ENCODE assay signal across 12 cellular contexts in genomic region chr17:80586464-80587228, GRCh38. TPM values are rescaled to one million over a fixed set of nuclear protein-coding genes. Genes with fewer than 3 reads are reported as not detected.
DNase-seq lines count a peak whose midpoint lies in the region; ATAC-seq and TF ChIP-seq lines count a peak whose summit lies in the region.
"Had no signal": no experiment of that assay in that cellular context is flagged by ENCODE, and none has a peak within 500 bp of the region (broad histone marks: within the 10 kb centered on the region; RNA-seq: fewer than 3 reads in every experiment).

No MANE protein-coding gene starts in this region.

- no TSS peak for BruUV-seq in Calu3 (replicated peaks; lab: Mats Ljungman, UMichigan)

- peak overlapping the region; percentile 67 for H3K27ac Mint-ChIP-seq in activated CD8-positive, alpha-beta T cell treated with anti-CD3 and anti-CD28 coated beads for 36 hours
- no peak overlapping the region for H3K27ac Mint-ChIP-seq in Calu3 (ENCODE audit: unreplicated experiment)

- no peaks in the 10 kb centered on the region for H3K36me3 ChIP-seq in upper lobe of left lung
- H3K36me3 ChIP-seq: BE2C had no signal

- TF ChIP-seq CTCF in activated CD8-positive, alpha-beta T cell treated with anti-CD3 and anti-CD28 coated beads for 36 hours (IDR thresholded peaks at IDR 0.05) = no peak
- no peak for TF ChIP-seq CTCF in fibroblast of the aortic adventitia (IDR thresholded peaks at IDR 0.05; ENCODE audit: insufficient read depth, low read length)
- no peak for TF ChIP-seq CTCF in upper lobe of left lung (IDR thresholded peaks at IDR 0.05)
- no peak for TF ChIP-seq CTCF in Calu3 (IDR thresholded peaks at IDR 0.05; ENCODE audit: unreplicated experiment)

- no peak for DNase-seq in Right ventricle myocardium superior
- DNase-seq in Right ventricle myocardium inferior (ENCODE audit: missing footprints) = no peak
- DNase-seq in activated CD8-positive, alpha-beta T cell treated with anti-CD3 and anti-CD28 coated beads for 36 hours = no peak
- DNase-seq in fibroblast of the aortic adventitia (ENCODE audit: low read depth) = peak; percentile 9
- peak in 1 of 2 donors; percentile 75 for DNase-seq in upper lobe of left lung
- DNase-seq in Calu3 = no peak
- DNase-seq: activated effector memory CD4-positive, alpha-beta T cell treated with anti-CD3 and anti-CD28 coated beads, Interleukin-2, amount 50 U/mL, for 16 hours; BE2C; naive B cell; T-helper 9 cell had no signal

- H3K27ac ChIP-seq in upper lobe of left lung = peak overlapping the region; percentile 32 to 75 (median 72)

- no peaks in the 10 kb centered on the region for H3K27me3 ChIP-seq in upper lobe of left lung
- H3K27me3 ChIP-seq: BE2C had no signal

- intact Hi-C loops in Right ventricle myocardium superior (cut with DNase I) = no loop called here
- intact Hi-C loops in Right ventricle myocardium inferior (cut with DNase I) = no loop called here
- intact Hi-C loops in activated CD8-positive, alpha-beta T cell treated with anti-CD3 and anti-CD28 coated beads for 36 hours (cut with micrococcal nuclease) = no loop called here
- intact Hi-C loops in Calu3 (cut with micrococcal nuclease; ENCODE audit: unreplicated experiment) = no loop called here

- peaks cover 54% of the 10 kb centered on the region for H3K4me1 Mint-ChIP-seq in activated CD8-positive, alpha-beta T cell treated with anti-CD3 and anti-CD28 coated beads for 36 hours (ENCODE audit: low read depth)
- no peaks in the 10 kb centered on the region for H3K4me1 Mint-ChIP-seq in Calu3 (ENCODE audit: low read depth, unreplicated experiment)

- ATAC-seq in Right ventricle myocardium superior (ENCODE audit: poor library complexity) (peak; percentile 41), Right ventricle myocardium inferior (no peak), upper lobe of left lung (ENCODE audit: low FRiP score in 2 of 2) (peak; percentile 56 to 68), HG03039 (IDR thresholded peaks at IDR 0.05; ENCODE audit: unreplicated experiment) (no peak), HG02763 (IDR thresholded peaks at IDR 0.05; ENCODE audit: unreplicated experiment) (no peak)
- no peak for ATAC-seq in activated CD8-positive, alpha-beta T cell treated with anti-CD3 and anti-CD28 coated beads for 36 hours

- H3K9me3 ChIP-seq in upper lobe of left lung = no peaks in the 10 kb centered on the region
- H3K9me3 ChIP-seq: BE2C had no signal

- H3K4me3 Mint-ChIP-seq in activated CD8-positive, alpha-beta T cell treated with anti-CD3 and anti-CD28 coated beads for 36 hours = peak overlapping the region; percentile 20
- H3K4me3 Mint-ChIP-seq in Calu3 (ENCODE audit: low read depth, unreplicated experiment) = no peak overlapping the region

- H3K27me3 Mint-ChIP-seq in activated CD8-positive, alpha-beta T cell treated with anti-CD3 and anti-CD28 coated beads for 36 hours = no peaks in the 10 kb centered on the region
- H3K27me3 Mint-ChIP-seq in Calu3 (ENCODE audit: unreplicated experiment) = no peaks in the 10 kb centered on the region
- H3K27me3 Mint-ChIP-seq: naive B cell had no signal

- CTCF ChIA-PET in activated CD8-positive, alpha-beta T cell treated with anti-CD3 and anti-CD28 coated beads for 36 hours (lab: Charles Lee) = interaction anchor here (1.2 to 3.1 kb wide), 2 partner anchors 11 kb away, joined by 5 to 19 read pairs; no protein-coding TSS in a partner anchor
- CTCF ChIA-PET in Calu3 (lab: Charles Lee) = no interaction called here

- no peak for TF ChIP-seq POLR2A in upper lobe of left lung (IDR thresholded peaks at IDR 0.05)

- H3K9me3 Mint-ChIP-seq in activated CD8-positive, alpha-beta T cell treated with anti-CD3 and anti-CD28 coated beads for 36 hours = no peaks in the 10 kb centered on the region
- no peaks in the 10 kb centered on the region for H3K9me3 Mint-ChIP-seq in Calu3 (ENCODE audit: low read depth, unreplicated experiment)
- H3K9me3 Mint-ChIP-seq: naive B cell had no signal

- WGBS in upper lobe of left lung, 2 donors = 64 to 73% methylated on average over 36 to 37 of the region's 37 CpGs

- no peak overlapping the region for H3K4me3 ChIP-seq in fibroblast of the aortic adventitia (ENCODE audit: low read depth, low read length)
- H3K4me3 ChIP-seq in upper lobe of left lung = peak overlapping the region in 2 of 4 donors; percentile 10 to 20

- peaks cover 0 to 10% (median 5%) of the 10 kb centered on the region in 4 donors for H3K4me1 ChIP-seq in upper lobe of left lung
- H3K4me1 ChIP-seq: BE2C had no signal

- POLR2A ChIA-PET in activated CD8-positive, alpha-beta T cell treated with anti-CD3 and anti-CD28 coated beads for 36 hours (lab: Charles Lee) = interaction anchor here (1.0 to 1.9 kb wide), 2 partner anchors 11 to 12 kb away, joined by 3 to 6 read pairs; no protein-coding TSS in a partner anchor

- peak in 1 of 4 donors; percentile 8 for TF ChIP-seq EP300 in upper lobe of left lung (IDR thresholded peaks at IDR 0.05)

- peaks cover 5% of the 10 kb centered on the region for H3K36me3 Mint-ChIP-seq in activated CD8-positive, alpha-beta T cell treated with anti-CD3 and anti-CD28 coated beads for 36 hours (ENCODE audit: low read depth)
- H3K36me3 Mint-ChIP-seq in Calu3 (ENCODE audit: insufficient read depth, unreplicated experiment) = peaks cover 6% of the 10 kb centered on the region

RNA-seq across cellular contexts. Expression of gene RPTOR, which starts 42.0 kb away (rescaled TPM):
- total RNA-seq in Right ventricle myocardium superior (19.0 TPM), Right ventricle myocardium inferior (18.8 TPM), fibroblast of the aortic adventitia (ENCODE audit: low replicate concordance) (30.0 and 36.2 TPM in 2 replicates), upper lobe of left lung (100 to 1,000 TPM in 1 of 6 donors, 10 to 100 TPM in 5; 26.8 to 109 (median 36.8) TPM), Calu3 (2022) (41.7 and 41.8 TPM in 2 replicates)
- 10 to 100 TPM; 45.3 to 49.1 TPM for total RNA-seq in activated CD8-positive, alpha-beta T cell treated with anti-CD3 and anti-CD28 coated beads for 36 hours

Comparison
In these comparisons a context has a peak if more than half of its experiments do, and no peak if none do; other contexts are left out.
1. ATAC-seq: peak in Right ventricle myocardium superior (single experiment) and upper lobe of left lung (2 of 2); none in Right ventricle myocardium inferior (single experiment), activated CD8-positive, alpha-beta T cell treated with anti-CD3 and anti-CD28 coated beads for 36 hours (single experiment), HG03039 (single experiment) and HG02763 (single experiment).